In genomic region chr6:141088171-141088570, GRCh38 we compare ENCODE assay signal across 22 cellular contexts.
"Had no signal": no experiment of that assay in that cellular context is flagged by ENCODE, and none has a peak within 500 bp of the region (broad histone marks: within the 10 kb centered on the region; RNA-seq: fewer than 3 reads in every experiment).

No MANE protein-coding gene starts in this region.

- H3K36me3 ChIP-seq: gastrocnemius medialis, left ventricle myocardium inferior, neural progenitor cell, sigmoid colon, stomach, thoracic aorta had no signal

- H3K4me3 ChIP-seq: gastrocnemius medialis, left ventricle myocardium inferior, lung, neural progenitor cell, sigmoid colon, skin epidermis, stomach, thoracic aorta had no signal

- H3K27me3 ChIP-seq: gastrocnemius medialis, neural progenitor cell, sigmoid colon, stomach had no signal

- H3K9me3 ChIP-seq: gastrocnemius medialis, sigmoid colon, stomach, thoracic aorta had no signal

- H3K27ac ChIP-seq: gastrocnemius medialis, left ventricle myocardium inferior, neural progenitor cell, sigmoid colon, skin epidermis, stomach, thoracic aorta had no signal

- DNase-seq: cerebellar nuclear complex; dermis blood vessel endothelial cell; effector CD4-positive, alpha-beta T cell; endodermal cell; gastrocnemius medialis; islet precursor cell; left ventricle myocardium inferior; mesenchymal stem cell; midbrain; occipital lobe; posterior cingulate gyrus; sigmoid colon; stimulated activated CD4-positive, alpha-beta T cell treated with anti-CD3 and anti-CD28 coated beads, Interleukin-12 subunit alpha, Interleukin-12 subunit beta, amount 100 ng/mL, for 4 hours; stimulated activated naive CD4-positive, alpha-beta T cell; stomach; substantia nigra; trophoblast cell had no signal

- H2AFZ ChIP-seq: neural progenitor cell had no signal

- ATAC-seq: gastrocnemius medialis; natural killer cell treated with Interleukin-12 subunit alpha and Interleukin-12 subunit beta and Interleukin-15 and Interleukin-18, amount 100 ng/mL, for 72 hours had no signal

- H3K9ac ChIP-seq: neural progenitor cell had no signal

- H3K4me2 ChIP-seq: neural progenitor cell had no signal

- H3K4me1 ChIP-seq: gastrocnemius medialis, left ventricle myocardium inferior, neural progenitor cell, sigmoid colon, stomach had no signal
